ENCODE assay signal across 2 cellular contexts in genomic region chr16:18344634-18345033, GRCh38. TPM values are rescaled to one million over a fixed set of nuclear protein-coding genes. Genes with fewer than 3 reads are reported as not detected.
"Had no signal": no experiment of that assay in that cellular context is flagged by ENCODE, and none has a peak within 500 bp of the region (broad histone marks: within the 10 kb centered on the region; RNA-seq: fewer than 3 reads in every experiment).

No MANE protein-coding gene starts in this region.

RNA-seq across cellular contexts. Expression of gene NPIPA8, which starts 8.1 kb away (rescaled TPM):
- total RNA-seq: LHCN-M2, NCI-H460 had no signal
